Comparison of ENCODE assay signal across 25 cellular contexts in genomic region chr11:66275396-66275795, GRCh38. TPM values are rescaled to one million over a fixed set of nuclear protein-coding genes. Genes with fewer than 3 reads are reported as not detected.
"Had no signal": no experiment of that assay in that cellular context is flagged by ENCODE, and none has a peak within 500 bp of the region (broad histone marks: within the 10 kb centered on the region; RNA-seq: fewer than 3 reads in every experiment).

No MANE protein-coding gene starts in this region.

- FAIRE-seq: colon, keratinocyte, small intestine had no signal

- H3K27ac ChIP-seq: epithelial cell of prostate, esophagus muscularis mucosa, gastrocnemius medialis, heart right ventricle, left ventricle myocardium inferior, lower lobe of right lung, ovary, right atrium auricular region, sigmoid colon, tibial artery, upper lobe of left lung, uterus had no signal

- H3K4me3 Mint-ChIP-seq: dendritic cell treated with granulocyte-macrophage colony-stimulating factor and Interleukin-4, amounts not matched to agents 40 ng/mL and 50 ng/mL, for 4 days; naive thymus-derived CD4-positive, alpha-beta T cell had no signal

- H3K27ac Mint-ChIP-seq: dendritic cell treated with granulocyte-macrophage colony-stimulating factor and Interleukin-4, amounts not matched to agents 40 ng/mL and 50 ng/mL, for 4 days had no signal

- H3K9me3 ChIP-seq: esophagus muscularis mucosa, gastrocnemius medialis, heart right ventricle, left ventricle myocardium inferior, lower lobe of right lung, ovary, right atrium auricular region, sigmoid colon, tibial artery, upper lobe of left lung, uterus had no signal

- H3K9me3 Mint-ChIP-seq: dendritic cell treated with granulocyte-macrophage colony-stimulating factor and Interleukin-4, amounts not matched to agents 40 ng/mL and 50 ng/mL, for 4 days; effector memory CD8-positive, alpha-beta T cell; naive thymus-derived CD4-positive, alpha-beta T cell had no signal

- H3K4me3 ChIP-seq: esophagus muscularis mucosa, gastrocnemius medialis, heart right ventricle, left ventricle myocardium inferior, lower lobe of right lung, ovary, right atrium auricular region, sigmoid colon, tibial artery, upper lobe of left lung, uterus had no signal

- DNase-seq: effector memory CD8-positive, alpha-beta T cell; gastrocnemius medialis; heart right ventricle; left cardiac atrium; left ventricle myocardium inferior; lower lobe of right lung; mesenchymal stem cell; midbrain; naive thymus-derived CD4-positive, alpha-beta T cell; nucleus accumbens; ovary; sigmoid colon; small intestine; stimulated activated CD4-positive, alpha-beta T cell treated with anti-CD3 and anti-CD28 coated beads, Interleukin-12 subunit alpha, Interleukin-12 subunit beta, amount 100 ng/mL, for 4 hours; stimulated activated naive CD4-positive, alpha-beta T cell; tibial artery; upper lobe of left lung; uterus had no signal

- H3K27me3 Mint-ChIP-seq: effector memory CD8-positive, alpha-beta T cell had no signal

- H3K27me3 ChIP-seq: esophagus muscularis mucosa, gastrocnemius medialis, ovary, right atrium auricular region, sigmoid colon, tibial artery, upper lobe of left lung, uterus had no signal

- H3K36me3 ChIP-seq: ovary, uterus had no signal

RNA-seq across cellular contexts. Expression of gene CNIH2, which starts 2.6 kb away (rescaled TPM):
- total RNA-seq: gastrocnemius medialis, left cardiac atrium, left ventricle myocardium inferior, posterior vena cava, right atrium auricular region had no signal
- polyA plus RNA-seq: naive thymus-derived CD4-positive, alpha-beta T cell had no signal

RNA-seq across cellular contexts. Expression of gene TMEM151A, which starts 16.3 kb away (rescaled TPM):
- total RNA-seq: gastrocnemius medialis, left ventricle myocardium inferior, lower lobe of right lung, posterior vena cava had no signal
- polyA plus RNA-seq: keratinocyte; naive thymus-derived CD4-positive, alpha-beta T cell had no signal
